Comparison of ENCODE assay signal across 7 cellular contexts in genomic region chr10:68334672-68335467, GRCh38. TPM values are rescaled to one million over a fixed set of nuclear protein-coding genes. Genes with fewer than 3 reads are reported as not detected.
DNase-seq lines count a peak whose midpoint lies in the region; ATAC-seq and TF ChIP-seq lines count a peak whose summit lies in the region.

No MANE protein-coding gene starts in this region.

- H3K4me3 Mint-ChIP-seq in activated CD4-positive, alpha-beta memory T cell treated with anti-CD3 and anti-CD28 coated beads for 36 hours = peak overlapping the region; percentile 100
- peak overlapping the region; percentile 99 for H3K4me3 Mint-ChIP-seq in stimulated activated naive B cell treated with anti-CD40 and anti-IgM and Interleukin-4, amounts not matched to agents 10 μg/mL and 1 μg/mL and 100 μg/mL, for 72 hours

- H3K4me3 ChIP-seq in HEK293 (ENCODE audit: low read depth, low read length) (peak overlapping the region; percentile 89), iPS-15b (ENCODE audit: low read depth, low read length) (peak overlapping the region; percentile 98)

- H3K27ac Mint-ChIP-seq in activated CD4-positive, alpha-beta memory T cell treated with anti-CD3 and anti-CD28 coated beads for 36 hours = peak overlapping the region; percentile 100
- peak overlapping the region; percentile 48 for H3K27ac Mint-ChIP-seq in stimulated activated naive B cell treated with anti-CD40 and anti-IgM and Interleukin-4, amounts not matched to agents 10 μg/mL and 1 μg/mL and 100 μg/mL, for 72 hours

- H3K36me3 ChIP-seq in HEK293 (ENCODE audit: control insufficient read depth in 2 of 2, insufficient read depth in 1 of 2, low read length in 2 of 2) (peaks cover 18 to 36% of the 10 kb centered on the region in 2 experiments), iPS-15b (ENCODE audit: control insufficient read depth, insufficient read depth, low read length) (peaks cover 13% of the 10 kb centered on the region)

- H3K36me3 Mint-ChIP-seq in activated CD4-positive, alpha-beta memory T cell treated with anti-CD3 and anti-CD28 coated beads for 36 hours = peaks cover 61% of the 10 kb centered on the region
- peaks cover 38 to 70% of the 10 kb centered on the region in 2 donors for H3K36me3 Mint-ChIP-seq in stimulated activated naive B cell treated with anti-CD40 and anti-IgM and Interleukin-4, amounts not matched to agents 10 μg/mL and 1 μg/mL and 100 μg/mL, for 72 hours

- no peak for ATAC-seq in stimulated activated naive B cell treated with anti-CD40 and anti-IgM and Interleukin-4, amounts not matched to agents 10 μg/mL and 1 μg/mL and 100 μg/mL, for 72 hours (replicated peaks)

- no peak overlapping the region for H3K9ac ChIP-seq in iPS-15b (ENCODE audit: low read depth, low read length)

- H3K4me1 ChIP-seq in HEK293 (ENCODE audit: control insufficient read depth, insufficient read depth, low read length) (peaks cover 9% of the 10 kb centered on the region; the same call in 1 of the 2 replicates), iPS-15b (ENCODE audit: control insufficient read depth, insufficient read depth, low read length) (peaks cover 8% of the 10 kb centered on the region)

- POLR2A ChIA-PET in HEK293 (lab: Yijun Ruan, JAX) = interaction anchor here (0.9 kb wide), 1 partner anchor 14 kb away, joined by 4 read pairs; no protein-coding TSS in a partner anchor
- POLR2A ChIA-PET in activated CD4-positive, alpha-beta memory T cell treated with anti-CD3 and anti-CD28 coated beads for 36 hours (lab: Charles Lee) = interaction anchor here (0.6 kb wide), 1 partner anchor 20 kb away, joined by 3 read pairs; no protein-coding TSS in a partner anchor

- H3K9me3 ChIP-seq in HEK293 (ENCODE audit: control insufficient read depth, insufficient read depth, low read depth, low read length) = no peaks in the 10 kb centered on the region
- H3K9me3 ChIP-seq in iPS-15b (ENCODE audit: control insufficient read depth, insufficient read depth, low read length) = no peaks in the 10 kb centered on the region

- H3K27me3 ChIP-seq in iPS-15b (ENCODE audit: control insufficient read depth, insufficient read depth, low read length) = no peaks in the 10 kb centered on the region

- intact Hi-C loops in activated CD4-positive, alpha-beta memory T cell treated with anti-CD3 and anti-CD28 coated beads for 36 hours (cut with micrococcal nuclease) = loop anchor here (1.0 to 5.0 kb wide), 4 partner anchors 10 to 622 kb away; partner anchors contain the start of genes DDX21 and RUFY2

- CTCF ChIA-PET in HEK293 (lab: Yijun Ruan, JAX) = interaction anchor here (1.3 to 2.4 kb wide), 2 partner anchors 13 kb away, joined by 3 to 10 read pairs; no protein-coding TSS in a partner anchor
- CTCF ChIA-PET in activated CD4-positive, alpha-beta memory T cell treated with anti-CD3 and anti-CD28 coated beads for 36 hours (lab: Charles Lee) = interaction anchor here (1.3 to 2.6 kb wide), 2 partner anchors 14 to 72 kb away, joined by 5 to 14 read pairs; partner anchors contain the start of gene RUFY2

- peaks cover 50% of the 10 kb centered on the region for H3K4me1 Mint-ChIP-seq in activated CD4-positive, alpha-beta memory T cell treated with anti-CD3 and anti-CD28 coated beads for 36 hours (ENCODE audit: low read depth)
- H3K4me1 Mint-ChIP-seq in stimulated activated naive B cell treated with anti-CD40 and anti-IgM and Interleukin-4, amounts not matched to agents 10 μg/mL and 1 μg/mL and 100 μg/mL, for 72 hours = peaks cover 41 to 74% of the 10 kb centered on the region in 2 donors

- TF ChIP-seq CTCF in HEK293 (tag by site-specific recombination; IDR thresholded peaks at IDR 0.05) = no peak

- DNase-seq in activated CD4-positive, alpha-beta memory T cell treated with anti-CD3 and anti-CD28 coated beads for 36 hours = no peak
- DNase-seq in stimulated activated naive B cell treated with anti-CD40 and anti-IgM and Interleukin-4, amounts not matched to agents 10 μg/mL and 1 μg/mL and 100 μg/mL, for 72 hours = no peak
- no peak for DNase-seq in stimulated activated CD4-positive, alpha-beta T cell treated with anti-CD3 and anti-CD28 coated beads, Interleukin-1b, Interleukin-23, amount 100 ng/mL, for 48 hours
- DNase-seq in foreskin melanocyte (no peak), NCI-H510A treated with DMSO at 0.1 percent for 48 hours (lab: John Stamatoyannopoulos, UW) (no peak)

- no peak overlapping the region for H3K27ac ChIP-seq in HEK293 (ENCODE audit: extremely low read depth, low read depth, low read length)

- peaks cover 3% of the 10 kb centered on the region for H3K27me3 Mint-ChIP-seq in activated CD4-positive, alpha-beta memory T cell treated with anti-CD3 and anti-CD28 coated beads for 36 hours
- no peaks in the 10 kb centered on the region for H3K27me3 Mint-ChIP-seq in stimulated activated naive B cell treated with anti-CD40 and anti-IgM and Interleukin-4, amounts not matched to agents 10 μg/mL and 1 μg/mL and 100 μg/mL, for 72 hours

- no peaks in the 10 kb centered on the region for H3K9me3 Mint-ChIP-seq in activated CD4-positive, alpha-beta memory T cell treated with anti-CD3 and anti-CD28 coated beads for 36 hours
- H3K9me3 Mint-ChIP-seq in stimulated activated naive B cell treated with anti-CD40 and anti-IgM and Interleukin-4, amounts not matched to agents 10 μg/mL and 1 μg/mL and 100 μg/mL, for 72 hours = peaks cover 0 to 3% of the 10 kb centered on the region in 2 donors

TF ChIP-seq in HEK293, 187 proteins besides CTCF, POLR2A, EP300 and RAD21:
- TF ChIP-seq, protein P1, sequence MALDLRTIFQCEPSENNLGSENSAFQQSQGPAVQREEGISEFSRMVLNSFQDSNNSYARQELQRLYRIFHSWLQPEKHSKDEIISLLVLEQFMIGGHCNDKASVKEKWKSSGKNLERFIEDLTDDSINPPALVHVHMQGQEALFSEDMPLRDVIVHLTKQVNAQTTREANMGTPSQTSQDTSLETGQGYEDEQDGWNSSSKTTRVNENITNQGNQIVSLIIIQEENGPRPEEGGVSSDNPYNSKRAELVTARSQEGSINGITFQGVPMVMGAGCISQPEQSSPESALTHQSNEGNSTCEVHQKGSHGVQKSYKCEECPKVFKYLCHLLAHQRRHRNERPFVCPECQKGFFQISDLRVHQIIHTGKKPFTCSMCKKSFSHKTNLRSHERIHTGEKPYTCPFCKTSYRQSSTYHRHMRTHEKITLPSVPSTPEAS (tag by site-specific recombination; IDR thresholded peaks at IDR 0.05) = no peak
- TF ChIP-seq ZNF664 (tag by site-specific recombination; IDR thresholded peaks at IDR 0.05) (no peak), OVOL3 (tag by site-specific recombination; IDR thresholded peaks at IDR 0.05) (peak; percentile 33; the same call in 1 of the 2 replicates), ZNF341 (tag by site-specific recombination; IDR thresholded peaks at IDR 0.05; ENCODE audit: low read depth) (0 out of 2 replicates have a peak, but pooled peaks have one; percentile 17), ZNF132 (tag by site-specific recombination; IDR thresholded peaks at IDR 0.05; ENCODE audit: borderline replicate concordance) (no peak), FEZF1 (tag by site-specific recombination; IDR thresholded peaks at IDR 0.05) (peak; percentile 61), KLF10 (tag by site-specific recombination; IDR thresholded peaks at IDR 0.05) (no peak), SP7 (tag by site-specific recombination; IDR thresholded peaks at IDR 0.05) (peak; percentile 78), ZNF362 (tag by site-specific recombination; IDR thresholded peaks at IDR 0.05) (peak; percentile 74; the same call in 1 of the 2 replicates), ZNF76 (tag by site-specific recombination; IDR thresholded peaks at IDR 0.05; ENCODE audit: borderline replicate concordance, low read depth) (peak; percentile 52; the same call in 1 of the 2 replicates), ZNF2 (tag by site-specific recombination; IDR thresholded peaks at IDR 0.05) (peak; percentile 53; the same call in 1 of the 2 replicates), ZNF843 (tag by site-specific recombination; IDR thresholded peaks at IDR 0.05) (peak; percentile 41), ZNF585B (tag by site-specific recombination; IDR thresholded peaks at IDR 0.05) (no peak)
- TF ChIP-seq, protein P2, sequence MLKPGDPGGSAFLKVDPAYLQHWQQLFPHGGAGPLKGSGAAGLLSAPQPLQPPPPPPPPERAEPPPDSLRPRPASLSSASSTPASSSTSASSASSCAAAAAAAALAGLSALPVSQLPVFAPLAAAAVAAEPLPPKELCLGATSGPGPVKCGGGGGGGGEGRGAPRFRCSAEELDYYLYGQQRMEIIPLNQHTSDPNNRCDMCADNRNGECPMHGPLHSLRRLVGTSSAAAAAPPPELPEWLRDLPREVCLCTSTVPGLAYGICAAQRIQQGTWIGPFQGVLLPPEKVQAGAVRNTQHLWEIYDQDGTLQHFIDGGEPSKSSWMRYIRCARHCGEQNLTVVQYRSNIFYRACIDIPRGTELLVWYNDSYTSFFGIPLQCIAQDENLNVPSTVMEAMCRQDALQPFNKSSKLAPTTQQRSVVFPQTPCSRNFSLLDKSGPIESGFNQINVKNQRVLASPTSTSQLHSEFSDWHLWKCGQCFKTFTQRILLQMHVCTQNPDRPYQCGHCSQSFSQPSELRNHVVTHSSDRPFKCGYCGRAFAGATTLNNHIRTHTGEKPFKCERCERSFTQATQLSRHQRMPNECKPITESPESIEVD (tag by site-specific recombination; IDR thresholded peaks at IDR 0.05) = peak; percentile 99
TF ChIP-seq in HEK293: peak in this region for 9.

RNA-seq across cellular contexts. Expression of gene PBLD, which starts 2.1 kb away (rescaled TPM):
- total RNA-seq in activated CD4-positive, alpha-beta memory T cell treated with anti-CD3 and anti-CD28 coated beads for 36 hours = 1 to 10 TPM; 1.2 to 1.3 TPM

RNA-seq across cellular contexts. Expression of gene HNRNPH3, which starts 3.0 kb away (rescaled TPM):
- total RNA-seq in activated CD4-positive, alpha-beta memory T cell treated with anti-CD3 and anti-CD28 coated beads for 36 hours = 100 to 1,000 TPM; 140 to 144 TPM
